In genomic region chr16:46621006-46621629, GRCh38 we compare ENCODE assay signal across 8 cellular contexts. TPM values are rescaled to one million over a fixed set of nuclear protein-coding genes. Genes with fewer than 3 reads are reported as not detected.
A peak's percentile ranks its signal among the peaks of the same experiment; 100 is the strongest.
DNase-seq lines count a peak whose midpoint lies in the region; ATAC-seq lines count a peak whose summit lies in the region.

A gene with protein sequence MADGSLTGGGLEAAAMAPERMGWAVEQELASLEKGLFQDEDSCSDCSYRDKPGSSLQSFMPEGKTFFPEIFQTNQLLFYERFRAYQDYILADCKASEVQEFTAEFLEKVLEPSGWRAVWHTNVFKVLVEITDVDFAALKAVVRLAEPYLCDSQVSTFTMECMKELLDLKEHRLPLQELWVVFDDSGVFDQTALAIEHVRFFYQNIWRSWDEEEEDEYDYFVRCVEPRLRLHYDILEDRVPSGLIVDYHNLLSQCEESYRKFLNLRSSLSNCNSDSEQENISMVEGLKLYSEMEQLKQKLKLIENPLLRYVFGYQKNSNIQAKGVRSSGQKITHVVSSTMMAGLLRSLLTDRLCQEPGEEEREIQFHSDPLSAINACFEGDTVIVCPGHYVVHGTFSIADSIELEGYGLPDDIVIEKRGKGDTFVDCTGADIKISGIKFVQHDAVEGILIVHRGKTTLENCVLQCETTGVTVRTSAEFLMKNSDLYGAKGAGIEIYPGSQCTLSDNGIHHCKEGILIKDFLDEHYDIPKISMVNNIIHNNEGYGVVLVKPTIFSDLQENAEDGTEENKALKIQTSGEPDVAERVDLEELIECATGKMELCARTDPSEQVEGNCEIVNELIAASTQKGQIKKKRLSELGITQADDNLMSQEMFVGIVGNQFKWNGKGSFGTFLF (minus strand): TSS chr16:46621379. CDS start chr16:46621359, 20 bp downstream.

- H3K4me1 Mint-ChIP-seq in activated T-cell treated with anti-CD3 and anti-CD28 coated beads, Interleukin-2, amount 50 U/mL, for 24 hours (ENCODE audit: low read depth), result peaks cover 15% of the 10 kb centered on the region
- peaks cover 13 to 36% (median 22%) of the 10 kb centered on the region in 7 donors for H3K4me1 Mint-ChIP-seq in naive thymus-derived CD4-positive, alpha-beta T cell
- H3K4me1 Mint-ChIP-seq in stimulated activated memory B cell treated with anti-CD40 and anti-IgM and Interleukin-4, amounts not matched to agents 10 μg/mL and 1 μg/mL and 100 μg/mL, for 72 hours, result peaks cover 24% of the 10 kb centered on the region

- H3K27me3 ChIP-seq in naive thymus-derived CD4-positive, alpha-beta T cell (ENCODE audit: control insufficient read depth in 2 of 2, insufficient read depth in 2 of 2, low read length in 2 of 2), result no peaks in the 10 kb centered on the region

- ATAC-seq in GM21526 (IDR thresholded peaks at IDR 0.05; ENCODE audit: low FRiP score, unreplicated experiment), result peak; percentile 86
- ATAC-seq in naive thymus-derived CD4-positive, alpha-beta T cell, result peak; percentile 87
- peak; percentile 95 for ATAC-seq in stimulated activated memory B cell treated with anti-CD40 and anti-IgM and Interleukin-4, amounts not matched to agents 10 μg/mL and 1 μg/mL and 100 μg/mL, for 72 hours

- H3K27me3 Mint-ChIP-seq in activated T-cell treated with anti-CD3 and anti-CD28 coated beads, Interleukin-2, amount 50 U/mL, for 24 hours, result peaks cover 8% of the 10 kb centered on the region
- H3K27me3 Mint-ChIP-seq in naive thymus-derived CD4-positive, alpha-beta T cell, result peaks cover 0 to 13% (median 0%) of the 10 kb centered on the region in 5 donors
- H3K27me3 Mint-ChIP-seq in stimulated activated memory B cell treated with anti-CD40 and anti-IgM and Interleukin-4, amounts not matched to agents 10 μg/mL and 1 μg/mL and 100 μg/mL, for 72 hours, result no peaks in the 10 kb centered on the region

- intact Hi-C loops in naive thymus-derived CD4-positive, alpha-beta T cell (cut with micrococcal nuclease), result loop anchor here in 1 of 2 donors (2.0 to 5.0 kb wide), 4 partner anchors 68 to 841 kb away; partner anchors contain the start of genes C16orf87, DNAJA2, ITFG1 and ORC6

- H3K36me3 Mint-ChIP-seq in activated T-cell treated with anti-CD3 and anti-CD28 coated beads, Interleukin-2, amount 50 U/mL, for 24 hours (ENCODE audit: low read depth), result peaks cover 32% of the 10 kb centered on the region
- H3K36me3 Mint-ChIP-seq in naive thymus-derived CD4-positive, alpha-beta T cell, result peaks cover 0 to 8% (median 0%) of the 10 kb centered on the region in 5 donors
- no peaks in the 10 kb centered on the region for H3K36me3 Mint-ChIP-seq in stimulated activated memory B cell treated with anti-CD40 and anti-IgM and Interleukin-4, amounts not matched to agents 10 μg/mL and 1 μg/mL and 100 μg/mL, for 72 hours

- peak within 1 kb of the TSS; percentile 88 for H3K27ac Mint-ChIP-seq in activated T-cell treated with anti-CD3 and anti-CD28 coated beads, Interleukin-2, amount 50 U/mL, for 24 hours
- H3K27ac Mint-ChIP-seq in naive thymus-derived CD4-positive, alpha-beta T cell, result peak within 1 kb of the TSS in 6 of 9 donors; percentile 8 to 98 (median 56)
- peak within 1 kb of the TSS; percentile 90 for H3K27ac Mint-ChIP-seq in stimulated activated memory B cell treated with anti-CD40 and anti-IgM and Interleukin-4, amounts not matched to agents 10 μg/mL and 1 μg/mL and 100 μg/mL, for 72 hours

- DNase-seq in DMS153 treated with DMSO at 0.1 percent for 48 hours (lab: John Stamatoyannopoulos, UW; ENCODE audit: unreplicated experiment) (peak; percentile 38), HuH-7 (ENCODE audit: low spot score) (peak; percentile 91), OCI-M2 (lab: John Stamatoyannopoulos, UW; ENCODE audit: unreplicated experiment) (peak; percentile 24), fibroblast of gingiva (ENCODE audit: low read depth) (peak; percentile 88)
- DNase-seq in activated T-cell treated with anti-CD3 and anti-CD28 coated beads, Interleukin-2, amount 50 U/mL, for 24 hours, result peak; percentile 81
- peak; percentile 10 to 82 (median 34) for DNase-seq in naive thymus-derived CD4-positive, alpha-beta T cell

- H3K4me1 ChIP-seq in naive thymus-derived CD4-positive, alpha-beta T cell (ENCODE audit: control insufficient read depth in 2 of 2, insufficient read depth in 2 of 2, low read length in 2 of 2), result peaks cover 3% of the 10 kb centered on the region in 2 donors

- no peaks in the 10 kb centered on the region for H3K36me3 ChIP-seq in naive thymus-derived CD4-positive, alpha-beta T cell (ENCODE audit: control insufficient read depth in 2 of 3, insufficient read depth in 3 of 3, low read length in 3 of 3)

- no peaks in the 10 kb centered on the region for H3K9me3 Mint-ChIP-seq in activated T-cell treated with anti-CD3 and anti-CD28 coated beads, Interleukin-2, amount 50 U/mL, for 24 hours
- H3K9me3 Mint-ChIP-seq in naive thymus-derived CD4-positive, alpha-beta T cell, result peaks cover 0 to 2% (median 0%) of the 10 kb centered on the region in 11 donors
- no peaks in the 10 kb centered on the region for H3K9me3 Mint-ChIP-seq in stimulated activated memory B cell treated with anti-CD40 and anti-IgM and Interleukin-4, amounts not matched to agents 10 μg/mL and 1 μg/mL and 100 μg/mL, for 72 hours

- peak within 1 kb of the TSS; percentile 94 for H3K4me3 Mint-ChIP-seq in activated T-cell treated with anti-CD3 and anti-CD28 coated beads, Interleukin-2, amount 50 U/mL, for 24 hours
- H3K4me3 Mint-ChIP-seq in naive thymus-derived CD4-positive, alpha-beta T cell, result peak within 1 kb of the TSS; percentile 83 to 98 (median 88)
- H3K4me3 Mint-ChIP-seq in stimulated activated memory B cell treated with anti-CD40 and anti-IgM and Interleukin-4, amounts not matched to agents 10 μg/mL and 1 μg/mL and 100 μg/mL, for 72 hours, result peak within 1 kb of the TSS; percentile 84

- POLR2A ChIA-PET in naive thymus-derived CD4-positive, alpha-beta T cell (lab: Charles Lee), result no interaction called here

- peak within 1 kb of the TSS; percentile 62 for H3K4me3 ChIP-seq in naive thymus-derived CD4-positive, alpha-beta T cell (ENCODE audit: low read length)

- H3K9me3 ChIP-seq in naive thymus-derived CD4-positive, alpha-beta T cell (ENCODE audit: control insufficient read depth in 2 of 3, low read length in 3 of 3), result no peaks in the 10 kb centered on the region

- CTCF ChIA-PET in naive thymus-derived CD4-positive, alpha-beta T cell (lab: Charles Lee), result no interaction called here

- no peak within 1 kb of the TSS for H3K27ac ChIP-seq in naive thymus-derived CD4-positive, alpha-beta T cell (ENCODE audit: low read depth, low read length)

RNA-seq across cellular contexts. Expression of the gene that starts here (rescaled TPM):
- total RNA-seq in naive thymus-derived CD4-positive, alpha-beta T cell, result 10 to 100 TPM in 1 of 5 experiments, 1 to 10 TPM in 2, under 1 TPM in 2; 0.32 to 37.8 (median 1.1) TPM
- under 1 TPM in 1 of 2 donors, not detected in 1; 0.07 TPM for polyA plus RNA-seq in naive thymus-derived CD4-positive, alpha-beta T cell

Comparison
In these comparisons a context has a peak if more than half of its experiments do, and no peak if none do; other contexts are left out.
1. DNase-seq: peak in every context shown above with its lines; median percentile 91 in HuH-7; 88 in fibroblast of gingiva; 81 in activated T-cell treated with anti-CD3 and anti-CD28 coated beads, Interleukin-2, amount 50 U/mL, for 24 hours; 38 in DMS153 treated with DMSO at 0.1 percent for 48 hours; 34 in naive thymus-derived CD4-positive, alpha-beta T cell; 24 in OCI-M2.